ENCODE assay signal across 1 cellular context in the genomic region with DNA sequence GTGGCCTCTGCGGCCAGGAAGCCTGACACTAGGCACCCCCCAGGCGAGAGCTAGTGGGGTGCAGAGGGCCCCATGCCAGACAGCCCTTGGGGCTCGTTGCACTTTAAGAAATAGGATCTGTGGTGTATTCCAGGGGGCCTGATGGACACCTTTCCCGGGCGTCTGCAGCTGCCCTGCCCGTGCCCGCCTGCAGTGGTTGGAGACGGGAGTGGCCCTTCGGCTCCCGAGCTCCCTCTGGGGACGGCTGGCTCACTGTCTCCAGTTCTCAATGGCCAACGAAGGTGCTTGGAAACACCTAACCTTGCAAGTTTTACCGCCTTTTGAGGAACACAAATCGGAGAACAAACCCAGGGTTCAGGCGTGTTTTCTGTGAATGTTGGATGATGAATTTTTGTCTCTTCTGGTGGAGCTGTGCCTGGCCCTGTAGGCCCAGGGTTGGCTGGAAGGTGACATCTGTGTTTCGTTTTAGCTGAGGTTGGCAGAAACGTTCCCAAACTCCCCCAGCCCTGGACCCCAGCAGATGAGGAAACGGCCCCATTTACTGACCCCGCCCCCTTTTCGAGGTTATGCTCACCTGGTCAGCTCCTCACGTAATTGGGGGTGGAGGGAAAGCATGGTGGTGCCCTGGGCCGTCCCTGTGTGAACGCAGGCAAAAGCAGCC.
A peak's percentile ranks its signal among the peaks of the same experiment; 100 is the strongest.
TF ChIP-seq lines count a peak whose summit lies in the region.

No MANE protein-coding gene starts in this region.

TF ChIP-seq in HepG2, 621 proteins besides CTCF, POLR2A, EP300 and RAD21:
- TF ChIP-seq, protein P1, sequence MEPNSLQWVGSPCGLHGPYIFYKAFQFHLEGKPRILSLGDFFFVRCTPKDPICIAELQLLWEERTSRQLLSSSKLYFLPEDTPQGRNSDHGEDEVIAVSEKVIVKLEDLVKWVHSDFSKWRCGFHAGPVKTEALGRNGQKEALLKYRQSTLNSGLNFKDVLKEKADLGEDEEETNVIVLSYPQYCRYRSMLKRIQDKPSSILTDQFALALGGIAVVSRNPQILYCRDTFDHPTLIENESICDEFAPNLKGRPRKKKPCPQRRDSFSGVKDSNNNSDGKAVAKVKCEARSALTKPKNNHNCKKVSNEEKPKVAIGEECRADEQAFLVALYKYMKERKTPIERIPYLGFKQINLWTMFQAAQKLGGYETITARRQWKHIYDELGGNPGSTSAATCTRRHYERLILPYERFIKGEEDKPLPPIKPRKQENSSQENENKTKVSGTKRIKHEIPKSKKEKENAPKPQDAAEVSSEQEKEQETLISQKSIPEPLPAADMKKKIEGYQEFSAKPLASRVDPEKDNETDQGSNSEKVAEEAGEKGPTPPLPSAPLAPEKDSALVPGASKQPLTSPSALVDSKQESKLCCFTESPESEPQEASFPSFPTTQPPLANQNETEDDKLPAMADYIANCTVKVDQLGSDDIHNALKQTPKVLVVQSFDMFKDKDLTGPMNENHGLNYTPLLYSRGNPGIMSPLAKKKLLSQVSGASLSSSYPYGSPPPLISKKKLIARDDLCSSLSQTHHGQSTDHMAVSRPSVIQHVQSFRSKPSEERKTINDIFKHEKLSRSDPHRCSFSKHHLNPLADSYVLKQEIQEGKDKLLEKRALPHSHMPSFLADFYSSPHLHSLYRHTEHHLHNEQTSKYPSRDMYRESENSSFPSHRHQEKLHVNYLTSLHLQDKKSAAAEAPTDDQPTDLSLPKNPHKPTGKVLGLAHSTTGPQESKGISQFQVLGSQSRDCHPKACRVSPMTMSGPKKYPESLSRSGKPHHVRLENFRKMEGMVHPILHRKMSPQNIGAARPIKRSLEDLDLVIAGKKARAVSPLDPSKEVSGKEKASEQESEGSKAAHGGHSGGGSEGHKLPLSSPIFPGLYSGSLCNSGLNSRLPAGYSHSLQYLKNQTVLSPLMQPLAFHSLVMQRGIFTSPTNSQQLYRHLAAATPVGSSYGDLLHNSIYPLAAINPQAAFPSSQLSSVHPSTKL (CRISPR knock-in tag; IDR thresholded peaks at IDR 0.05): no peak
- TF ChIP-seq ZNF350 (CRISPR knock-in tag; IDR thresholded peaks at IDR 0.05; ENCODE audit: borderline replicate concordance, low read depth) (0 out of 2 replicates have a peak, but pooled peaks have one; percentile 15), ZNF788 (CRISPR knock-in tag; IDR thresholded peaks at IDR 0.05; ENCODE audit: borderline replicate concordance) (no peak), MTA3 (CRISPR knock-in tag; IDR thresholded peaks at IDR 0.05) (no peak), ZNF776 (CRISPR knock-in tag; IDR thresholded peaks at IDR 0.05) (no peak), ZNF18 (CRISPR knock-in tag; IDR thresholded peaks at IDR 0.05; ENCODE audit: insufficient replicate concordance) (no peak), MAFK (conservative IDR thresholded peaks at IDR 0.05 in 1 of 2, IDR thresholded peaks at IDR 0.05 in 1 of 2; ENCODE audit: low read length in 2 of 2) (peak; percentile 55 to 64), ZNF558 (CRISPR knock-in tag; IDR thresholded peaks at IDR 0.05; ENCODE audit: borderline replicate concordance) (no peak), DRAP1 (CRISPR knock-in tag; IDR thresholded peaks at IDR 0.05) (no peak)
- TF ChIP-seq, protein P2, sequence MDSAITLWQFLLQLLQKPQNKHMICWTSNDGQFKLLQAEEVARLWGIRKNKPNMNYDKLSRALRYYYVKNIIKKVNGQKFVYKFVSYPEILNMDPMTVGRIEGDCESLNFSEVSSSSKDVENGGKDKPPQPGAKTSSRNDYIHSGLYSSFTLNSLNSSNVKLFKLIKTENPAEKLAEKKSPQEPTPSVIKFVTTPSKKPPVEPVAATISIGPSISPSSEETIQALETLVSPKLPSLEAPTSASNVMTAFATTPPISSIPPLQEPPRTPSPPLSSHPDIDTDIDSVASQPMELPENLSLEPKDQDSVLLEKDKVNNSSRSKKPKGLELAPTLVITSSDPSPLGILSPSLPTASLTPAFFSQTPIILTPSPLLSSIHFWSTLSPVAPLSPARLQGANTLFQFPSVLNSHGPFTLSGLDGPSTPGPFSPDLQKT (CRISPR knock-in tag; IDR thresholded peaks at IDR 0.05; ENCODE audit: borderline replicate concordance): no peak
- TF ChIP-seq, protein P3, sequence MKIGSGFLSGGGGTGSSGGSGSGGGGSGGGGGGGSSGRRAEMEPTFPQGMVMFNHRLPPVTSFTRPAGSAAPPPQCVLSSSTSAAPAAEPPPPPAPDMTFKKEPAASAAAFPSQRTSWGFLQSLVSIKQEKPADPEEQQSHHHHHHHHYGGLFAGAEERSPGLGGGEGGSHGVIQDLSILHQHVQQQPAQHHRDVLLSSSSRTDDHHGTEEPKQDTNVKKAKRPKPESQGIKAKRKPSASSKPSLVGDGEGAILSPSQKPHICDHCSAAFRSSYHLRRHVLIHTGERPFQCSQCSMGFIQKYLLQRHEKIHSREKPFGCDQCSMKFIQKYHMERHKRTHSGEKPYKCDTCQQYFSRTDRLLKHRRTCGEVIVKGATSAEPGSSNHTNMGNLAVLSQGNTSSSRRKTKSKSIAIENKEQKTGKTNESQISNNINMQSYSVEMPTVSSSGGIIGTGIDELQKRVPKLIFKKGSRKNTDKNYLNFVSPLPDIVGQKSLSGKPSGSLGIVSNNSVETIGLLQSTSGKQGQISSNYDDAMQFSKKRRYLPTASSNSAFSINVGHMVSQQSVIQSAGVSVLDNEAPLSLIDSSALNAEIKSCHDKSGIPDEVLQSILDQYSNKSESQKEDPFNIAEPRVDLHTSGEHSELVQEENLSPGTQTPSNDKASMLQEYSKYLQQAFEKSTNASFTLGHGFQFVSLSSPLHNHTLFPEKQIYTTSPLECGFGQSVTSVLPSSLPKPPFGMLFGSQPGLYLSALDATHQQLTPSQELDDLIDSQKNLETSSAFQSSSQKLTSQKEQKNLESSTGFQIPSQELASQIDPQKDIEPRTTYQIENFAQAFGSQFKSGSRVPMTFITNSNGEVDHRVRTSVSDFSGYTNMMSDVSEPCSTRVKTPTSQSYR (CRISPR knock-in tag; IDR thresholded peaks at IDR 0.05; ENCODE audit: borderline replicate concordance): no peak
TF ChIP-seq in HepG2: peak in this region for 2.
